Comparison of ENCODE assay signal across 12 cellular contexts in the genomic region with DNA sequence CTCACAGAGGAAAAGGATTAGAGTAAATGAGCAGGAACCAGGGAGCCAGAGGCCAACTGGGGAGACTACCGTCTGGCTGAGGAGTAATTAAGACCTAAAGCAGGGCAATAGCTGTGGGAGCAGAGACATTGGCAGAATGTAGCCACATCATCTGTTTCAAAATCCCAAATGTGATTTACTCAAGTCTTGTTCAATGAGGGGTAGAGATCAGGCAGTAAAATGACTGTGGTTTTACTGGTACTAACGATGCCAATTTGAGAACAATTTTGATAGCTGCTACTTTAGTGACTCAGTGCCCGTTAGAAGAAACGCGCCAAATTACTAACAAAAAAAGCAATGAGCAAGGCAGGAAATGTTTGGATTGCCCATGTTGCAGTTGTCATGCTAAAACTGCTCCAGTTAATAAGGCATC. TPM values are rescaled to one million over a fixed set of nuclear protein-coding genes. Genes with fewer than 3 reads are reported as not detected.
A peak's percentile ranks its signal among the peaks of the same experiment; 100 is the strongest.
DNase-seq lines count a peak whose midpoint lies in the region; ATAC-seq and TF ChIP-seq lines count a peak whose summit lies in the region.
"Had no signal": no experiment of that assay in that cellular context is flagged by ENCODE, and none has a peak within 500 bp of the region (broad histone marks: within the 10 kb centered on the region; RNA-seq: fewer than 3 reads in every experiment).

No MANE protein-coding gene starts in this region.

- H3K27me3 Mint-ChIP-seq in type B pancreatic cell: no peaks in the 10 kb centered on the region

- no peak for ATAC-seq in GM18505 (IDR thresholded peaks at IDR 0.05; ENCODE audit: unreplicated experiment)
- ATAC-seq in Right ventricle myocardium inferior: no peak
- ATAC-seq: GM12878 had no signal

- H3K27ac Mint-ChIP-seq in type B pancreatic cell: no peak overlapping the region

- TF ChIP-seq EP300 in stomach (IDR thresholded peaks at IDR 0.05): no peak

- H3K4me1 Mint-ChIP-seq in type B pancreatic cell (ENCODE audit: unreplicated experiment): peaks cover 16% of the 10 kb centered on the region

- intact Hi-C loops in stomach (cut with DNase I; ENCODE audit: low total_unique reads) (no loop called here), esophagus squamous epithelium (cut with DNase I) (no loop called here), Right ventricle myocardium inferior (cut with DNase I) (no loop called here)

- H3K36me3 Mint-ChIP-seq in type B pancreatic cell: peaks cover 6% of the 10 kb centered on the region

- 73 to 83% (median 77%) methylated on average over 5 of the region's 5 CpGs for WGBS in stomach, 5 donors
- WGBS in esophagus squamous epithelium, 2 donors: 73 to 81% methylated on average over 5 of the region's 5 CpGs

- H3K27ac ChIP-seq in stomach: peak overlapping the region; percentile 68 to 76 (median 75)
- H3K27ac ChIP-seq in esophagus squamous epithelium: peak overlapping the region in 1 of 4 donors; percentile 7

- H3K4me3 Mint-ChIP-seq in type B pancreatic cell: no peak overlapping the region

- H3K4me3 ChIP-seq in epithelial cell of proximal tubule (ENCODE audit: low read depth, low read length): no peak overlapping the region
- H3K4me3 ChIP-seq in stomach: no peak overlapping the region
- no peak overlapping the region for H3K4me3 ChIP-seq in esophagus squamous epithelium
- H3K4me3 ChIP-seq: GM12878 had no signal

- no peak for TF ChIP-seq POLR2A in stomach (IDR thresholded peaks at IDR 0.05)
- no peak for TF ChIP-seq POLR2A in esophagus squamous epithelium (IDR thresholded peaks at IDR 0.05)
- TF ChIP-seq POLR2A in GM18505 (IDR thresholded peaks at IDR 0.05; ENCODE audit: borderline replicate concordance, extremely low read depth, insufficient read depth, insufficient read length): no peak

- peaks cover 0 to 5% (median 2%) of the 10 kb centered on the region in 4 donors for H3K9me3 ChIP-seq in stomach
- H3K9me3 ChIP-seq in esophagus squamous epithelium: no peaks in the 10 kb centered on the region

- no peaks in the 10 kb centered on the region for H3K9me3 Mint-ChIP-seq in type B pancreatic cell

- H3K4me1 ChIP-seq in stomach (peaks cover 0 to 23% (median 14%) of the 10 kb centered on the region in 4 donors), esophagus squamous epithelium (no peaks in the 10 kb centered on the region)

- TF ChIP-seq CTCF in epithelial cell of proximal tubule (conservative IDR thresholded peaks at IDR 0.05; ENCODE audit: low read depth, low read length): no peak
- no peak for TF ChIP-seq CTCF in stomach (IDR thresholded peaks at IDR 0.05)
- no peak for TF ChIP-seq CTCF in esophagus squamous epithelium (IDR thresholded peaks at IDR 0.05)
- TF ChIP-seq CTCF in type B pancreatic cell (conservative IDR thresholded peaks at IDR 0.05): no peak

- H3K27me3 ChIP-seq in stomach: no peaks in the 10 kb centered on the region
- no peaks in the 10 kb centered on the region for H3K27me3 ChIP-seq in esophagus squamous epithelium

- DNase-seq in HCEC 1CT: peak; percentile 40
- DNase-seq in NCI-H748 (lab: John Stamatoyannopoulos, UW; ENCODE audit: unreplicated experiment): peak; percentile 93
- peak; percentile 44 for DNase-seq in epithelial cell of proximal tubule (ENCODE audit: low read depth)
- no peak for DNase-seq in stomach
- no peak for DNase-seq in esophagus squamous epithelium (lab: John Stamatoyannopoulos, UW)
- DNase-seq in type B pancreatic cell (ENCODE audit: extremely low spot score, unreplicated experiment): no peak
- no peak for DNase-seq in Right ventricle myocardium inferior (ENCODE audit: missing footprints)
- DNase-seq: activated T-cell treated with anti-CD3 and anti-CD28 coated beads for 4 hours; stimulated activated CD8-positive, alpha-beta memory T cell treated with anti-CD3 and anti-CD28 coated beads, Interleukin-4, amount 100 ng/mL, for 48 hours had no signal

- H3K36me3 ChIP-seq in stomach (peaks cover 0 to 21% (median 13%) of the 10 kb centered on the region in 4 donors), esophagus squamous epithelium (no peaks in the 10 kb centered on the region)

RNA-seq across cellular contexts. Expression of a gene that starts 12.7 kb away (rescaled TPM):
- total RNA-seq in epithelial cell of proximal tubule (55.7 and 64.9 TPM in 2 replicates), stomach (10 to 100 TPM; 10.7 to 82.9 (median 62.4) TPM), esophagus squamous epithelium (10 to 100 TPM; 36.5 to 62.9 (median 53.7) TPM), type B pancreatic cell (ENCODE audit: low replicate concordance) (43.6 and 49.9 TPM in 2 replicates), Right ventricle myocardium inferior (24.9 TPM)
- 10 to 100 TPM; 16.3 to 21.8 (median 17.0) TPM for polyA plus RNA-seq in stomach

RNA-seq across cellular contexts. Expression of a gene that starts 18.4 kb away (rescaled TPM):
- 0.36 and 0.40 TPM in 2 replicates for total RNA-seq in epithelial cell of proximal tubule
- total RNA-seq in stomach: 10 to 100 TPM in 2 of 5 donors, 1 to 10 TPM in 2, under 1 TPM in 1; 0.58 to 39.7 (median 5.7) TPM
- polyA plus RNA-seq in stomach: 1 to 10 TPM; 1.7 to 4.0 (median 2.5) TPM
- total RNA-seq in esophagus squamous epithelium: 1 to 10 TPM in 1 of 4 donors, under 1 TPM in 3; 0.11 to 3.1 (median 0.40) TPM
- total RNA-seq in type B pancreatic cell (ENCODE audit: low replicate concordance): 0.76 and 3.3 TPM in 2 replicates
- 5.6 TPM for total RNA-seq in Right ventricle myocardium inferior
- total RNA-seq: dermis microvascular lymphatic vessel endothelial cell, GM12878 had no signal

Comparison
In these comparisons a context has a peak if more than half of its experiments do, and no peak if none do; other contexts are left out.
1. DNase-seq: peak in HCEC 1CT (single experiment), NCI-H748 (single experiment) and epithelial cell of proximal tubule (single experiment); none in stomach (single experiment), esophagus squamous epithelium (single experiment), type B pancreatic cell (single experiment) and Right ventricle myocardium inferior (single experiment).